Comparison of ENCODE assay signal across 20 cellular contexts in the genomic region with DNA sequence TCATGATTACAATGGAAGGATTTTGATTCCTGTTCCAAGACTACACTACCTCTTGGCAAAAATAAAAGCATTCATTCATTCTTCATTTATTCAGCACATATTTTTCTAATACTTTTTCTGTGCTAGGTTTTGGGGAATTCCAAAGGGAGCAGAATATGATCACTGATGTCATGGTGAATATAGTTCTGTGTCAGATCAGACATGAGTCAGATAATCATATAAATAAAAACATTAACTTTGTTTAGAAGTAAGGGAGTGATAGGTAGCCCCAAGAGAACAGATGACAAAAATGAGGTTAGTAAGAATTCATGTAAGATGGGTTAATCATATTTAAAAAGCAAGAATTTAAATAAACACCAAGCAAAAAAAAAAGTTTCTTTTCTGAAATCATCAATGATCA.
DNase-seq lines count a peak whose midpoint lies in the region; ATAC-seq and TF ChIP-seq lines count a peak whose summit lies in the region.
"Had no signal": no experiment of that assay in that cellular context is flagged by ENCODE, and none has a peak within 500 bp of the region (broad histone marks: within the 10 kb centered on the region; RNA-seq: fewer than 3 reads in every experiment).

No MANE protein-coding gene starts in this region.

- no peak overlapping the region for H4K91ac ChIP-seq in mesenchymal stem cell (ENCODE audit: low read length)
- H4K91ac ChIP-seq in neuronal stem cell (ENCODE audit: low read depth, low read length, poor library complexity), result no peak overlapping the region

- H2AFZ ChIP-seq in mesenchymal stem cell (ENCODE audit: low read depth, low read length) (no peak overlapping the region), neuronal stem cell (ENCODE audit: low read length) (no peak overlapping the region)

- H2BK15ac ChIP-seq in mesenchymal stem cell (ENCODE audit: low read depth, poor library complexity, severe bottlenecking), result no peak overlapping the region
- no peak overlapping the region for H2BK15ac ChIP-seq in neuronal stem cell (ENCODE audit: low read length)

- H2AK5ac ChIP-seq in mesenchymal stem cell (ENCODE audit: low read length, severe bottlenecking) (no peak overlapping the region), neuronal stem cell (ENCODE audit: low read depth, low read length) (no peak overlapping the region)

- no peak for TF ChIP-seq CTCF in epithelial cell of esophagus (IDR thresholded peaks at IDR 0.05; ENCODE audit: insufficient read depth, low read depth, low read length, missing control alignments)

- H3K4me2 ChIP-seq in mesenchymal stem cell (ENCODE audit: low read length, poor library complexity, severe bottlenecking) (no peak overlapping the region), neuronal stem cell (ENCODE audit: insufficient read depth, low read length, poor library complexity, severe bottlenecking) (no peak overlapping the region)

- no peak overlapping the region for H4K8ac ChIP-seq in mesenchymal stem cell (ENCODE audit: low read length)
- H4K8ac ChIP-seq in neuronal stem cell (ENCODE audit: low read depth, low read length), result no peak overlapping the region

- H3K9me3 ChIP-seq in mesenchymal stem cell (ENCODE audit: control insufficient read depth, low read length) (no peaks in the 10 kb centered on the region), neuronal stem cell (replicated peaks in 1 of 2; ENCODE audit: control insufficient read depth in 2 of 2, insufficient read depth in 1 of 2, low read depth in 1 of 2, low read length in 2 of 2) (peaks cover 0 to 1% of the 10 kb centered on the region in 2 donors)
- H3K9me3 ChIP-seq: SJCRH30 had no signal

- peak; percentile 35 to 56 for ATAC-seq in activated CD4-positive, CD25-positive, alpha-beta regulatory T cell treated with anti-CD3 and anti-CD28 coated beads, Interleukin-2, amount 50 U/mL, for 24 hours
- ATAC-seq in GM21786 (IDR thresholded peaks at IDR 0.05; ENCODE audit: unreplicated experiment), result no peak

- H3K36me3 ChIP-seq in mesenchymal stem cell (ENCODE audit: control insufficient read depth in 1 of 2, insufficient read depth in 2 of 2, low read depth in 1 of 2, low read length in 2 of 2) (no peaks in the 10 kb centered on the region), neuronal stem cell (replicated peaks in 1 of 2; ENCODE audit: control insufficient read depth in 2 of 2, insufficient read depth in 2 of 2, low read length in 2 of 2) (no peaks in the 10 kb centered on the region)
- H3K36me3 ChIP-seq: SJCRH30 had no signal

- H3K27me3 ChIP-seq in mesenchymal stem cell (ENCODE audit: control insufficient read depth in 1 of 2, insufficient read depth in 1 of 2, low read length in 2 of 2) (no peaks in the 10 kb centered on the region), neuronal stem cell (ENCODE audit: control insufficient read depth in 3 of 3, insufficient read depth in 3 of 3, low read depth in 1 of 3, low read length in 3 of 3) (no peaks in the 10 kb centered on the region)
- H3K27me3 ChIP-seq: SJCRH30 had no signal

- H3K4ac ChIP-seq in mesenchymal stem cell (ENCODE audit: low read depth in 1 of 2, low read length in 2 of 2) (no peak overlapping the region), neuronal stem cell (ENCODE audit: low read length) (no peak overlapping the region)

- H3K18ac ChIP-seq in mesenchymal stem cell (ENCODE audit: low read depth in 1 of 2, low read length in 2 of 2) (no peak overlapping the region), neuronal stem cell (ENCODE audit: low read length) (no peak overlapping the region)

- H2BK12ac ChIP-seq in mesenchymal stem cell (ENCODE audit: low read length in 2 of 2) (no peak overlapping the region), neuronal stem cell (ENCODE audit: low read length) (no peak overlapping the region)

- H3K14ac ChIP-seq in mesenchymal stem cell (ENCODE audit: low read length in 2 of 2) (no peak overlapping the region), neuronal stem cell (ENCODE audit: low read length) (no peak overlapping the region)

- no peak for DNase-seq in activated CD4-positive, CD25-positive, alpha-beta regulatory T cell treated with anti-CD3 and anti-CD28 coated beads, Interleukin-2, amount 50 U/mL, for 72 hours
- peak; percentile 18 for DNase-seq in LHCN-M2 (ENCODE audit: low read depth)
- DNase-seq in epithelial cell of esophagus (ENCODE audit: low read depth), result peak; percentile 30
- no peak for DNase-seq in mesenchymal stem cell
- no peak for DNase-seq in OCI-M1 (lab: John Stamatoyannopoulos, UW)
- DNase-seq in neuronal stem cell (ENCODE audit: low spot score), result no peak
- DNase-seq: AML-193; Calu3; CD8-positive, alpha-beta memory T cell; GF-D8; NCI-H1092 treated with DMSO at 0.1 percent for 48 hours; NCI-H1694; NCI-H2081 treated with DMSO at 0.1 percent for 48 hours; NCI-H524 treated with DMSO at 0.1 percent for 48 hours; NCI-H82 had no signal

- H2BK5ac ChIP-seq in mesenchymal stem cell (ENCODE audit: low read depth, low read length, poor library complexity, severe bottlenecking) (no peak overlapping the region), neuronal stem cell (ENCODE audit: low read length) (no peak overlapping the region)

- H3K27ac ChIP-seq in mesenchymal stem cell (ENCODE audit: low read length, poor library complexity, severe bottlenecking), result no peak overlapping the region
- H3K27ac ChIP-seq in neuronal stem cell (replicated peaks; ENCODE audit: low read length), result no peak overlapping the region
- H3K27ac ChIP-seq: 22Rv1, C4-2B, SJCRH30 had no signal

- H3K4me3 ChIP-seq in epithelial cell of esophagus (ENCODE audit: low read length) (no peak overlapping the region), mesenchymal stem cell (ENCODE audit: insufficient read depth in 1 of 2, low read depth in 1 of 2, low read length in 2 of 2) (no peak overlapping the region), neuronal stem cell (ENCODE audit: low read length in 2 of 2) (no peak overlapping the region)
- H3K4me3 ChIP-seq: SJCRH30 had no signal

- H3K9ac ChIP-seq in mesenchymal stem cell (ENCODE audit: low read length) (peak overlapping the region; percentile 8), neuronal stem cell (ENCODE audit: low read depth, low read length, poor library complexity) (no peak overlapping the region)

- peaks cover 1% of the 10 kb centered on the region for H3K4me1 ChIP-seq in mesenchymal stem cell (ENCODE audit: control insufficient read depth, insufficient read depth, low read depth, low read length)
- peaks cover 0 to 2% of the 10 kb centered on the region in 2 donors for H3K4me1 ChIP-seq in neuronal stem cell (ENCODE audit: control insufficient read depth in 2 of 2, insufficient read depth in 1 of 2, low read depth in 1 of 2, low read length in 2 of 2)

- H3K79me1 ChIP-seq in mesenchymal stem cell (replicated peaks; ENCODE audit: low read length, poor library complexity, severe bottlenecking) (no peaks in the 10 kb centered on the region), neuronal stem cell (ENCODE audit: low read depth, low read length) (no peaks in the 10 kb centered on the region)

- H3K23ac ChIP-seq in mesenchymal stem cell (ENCODE audit: low read length in 2 of 2) (no peak overlapping the region), neuronal stem cell (ENCODE audit: low read depth, low read length, poor library complexity) (no peak overlapping the region)

- no peak overlapping the region for H2BK120ac ChIP-seq in mesenchymal stem cell (ENCODE audit: low read depth, low read length)
- no peak overlapping the region for H2BK120ac ChIP-seq in neuronal stem cell (ENCODE audit: low read depth, low read length)

Comparison
In these comparisons a context has a peak if more than half of its experiments do, and no peak if none do; other contexts are left out.
1. DNase-seq: peak in LHCN-M2 (single experiment) and epithelial cell of esophagus (single experiment); none in activated CD4-positive, CD25-positive, alpha-beta regulatory T cell treated with anti-CD3 and anti-CD28 coated beads, Interleukin-2, amount 50 U/mL, for 72 hours (single experiment), mesenchymal stem cell (single experiment), OCI-M1 (single experiment) and neuronal stem cell (single experiment).